Comparison of ENCODE assay signal across 10 cellular contexts in the genomic region with DNA sequence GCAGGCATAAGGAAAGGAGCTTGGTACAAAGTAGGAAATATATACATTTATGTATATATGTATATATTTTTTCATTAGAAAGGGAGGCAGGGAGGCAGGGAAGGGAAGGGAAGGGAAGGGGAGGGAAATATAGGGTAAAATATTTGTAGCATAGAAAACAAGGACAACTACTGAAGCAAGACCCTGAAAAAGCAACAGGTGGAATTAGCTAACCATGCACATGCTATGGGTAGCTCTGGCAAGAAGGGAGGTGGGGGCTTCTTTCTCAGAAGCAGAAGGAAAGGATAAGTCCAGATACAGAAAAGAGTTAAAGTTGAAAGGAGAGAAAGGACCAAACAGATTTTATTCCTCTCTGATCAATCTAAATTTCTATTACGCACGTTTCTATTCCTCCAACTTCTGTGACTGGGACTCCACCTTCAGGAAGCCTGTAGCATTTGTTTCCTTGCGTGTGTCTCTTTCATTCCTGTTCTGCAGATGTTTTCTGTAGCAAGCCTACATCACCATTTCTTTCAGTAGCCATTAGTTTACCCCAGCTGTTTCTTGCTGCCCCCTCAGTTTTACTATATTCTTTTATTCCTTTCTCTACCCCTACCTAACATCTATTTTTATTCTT.
DNase-seq lines count a peak whose midpoint lies in the region; ATAC-seq and TF ChIP-seq lines count a peak whose summit lies in the region.
"Had no signal": no experiment of that assay in that cellular context is flagged by ENCODE, and none has a peak within 500 bp of the region (broad histone marks: within the 10 kb centered on the region; RNA-seq: fewer than 3 reads in every experiment).

No MANE protein-coding gene starts in this region.

- 22% methylated on average over 3 of the region's 3 CpGs for WGBS in right lobe of liver (ENCODE audit: insufficient coverage, low coverage, low lambda C conversion rate, missing lambda C conversion rate)

- peaks cover 0 to 7% of the 10 kb centered on the region in 2 donors for H3K27me3 ChIP-seq in right lobe of liver

- H3K27ac ChIP-seq in right lobe of liver, result no peak overlapping the region

- TF ChIP-seq CTCF in LNCaP clone FGC (IDR thresholded peaks at IDR 0.05; ENCODE audit: control insufficient read depth, extremely low read depth, insufficient read depth), result peak; percentile 66
- TF ChIP-seq CTCF in astrocyte of the cerebellum (IDR thresholded peaks at IDR 0.05; ENCODE audit: low read depth, low read length, missing control alignments), result peak; percentile 47
- peak; percentile 11 to 21 (median 14) for TF ChIP-seq CTCF in right lobe of liver (IDR thresholded peaks at IDR 0.05)

- no peaks in the 10 kb centered on the region for H3K36me3 ChIP-seq in right lobe of liver

- ATAC-seq in right lobe of liver (no peak), HG02610 (IDR thresholded peaks at IDR 0.05; ENCODE audit: unreplicated experiment) (no peak)
- ATAC-seq: GM12878 had no signal

- in situ Hi-C loops in astrocyte of the cerebellum (cut with HindIII; ENCODE audit: low sequenced_read_pairs), result no loop called here

- H3K4me3 ChIP-seq in LNCaP clone FGC (ENCODE audit: low read depth, low read length) (no peak overlapping the region), astrocyte of the cerebellum (ENCODE audit: low read depth, low read length) (no peak overlapping the region), right lobe of liver (no peak overlapping the region)
- H3K4me3 ChIP-seq: GM12878 had no signal

- intact Hi-C loops in right lobe of liver (cut with DNase I), result no loop called here

- no peaks in the 10 kb centered on the region for H3K9me3 ChIP-seq in right lobe of liver

- DNase-seq in DMS53 (lab: John Stamatoyannopoulos, UW) (peak; percentile 54), LNCaP clone FGC (ENCODE audit: low read depth) (peak; percentile 1), astrocyte of the cerebellum (ENCODE audit: low read depth) (no peak), right lobe of liver (no peak), UCSD-AML1 (lab: John Stamatoyannopoulos, UW; ENCODE audit: unreplicated experiment) (no peak), NCI-H1694 (lab: John Stamatoyannopoulos, UW) (no peak)
- DNase-seq in activated CD4-positive, alpha-beta T cell treated with anti-CD3 and anti-CD28 coated beads, Interleukin-2, amount 50 U/mL, for 48 hours, result no peak
- DNase-seq: Calu3 had no signal

- H3K4me1 ChIP-seq in right lobe of liver, result no peaks in the 10 kb centered on the region

- TF ChIP-seq POLR2A in right lobe of liver (IDR thresholded peaks at IDR 0.05), result no peak

Comparison
In these comparisons a context has a peak if more than half of its experiments do, and no peak if none do; other contexts are left out.
1. DNase-seq: peak in DMS53 (single experiment) and LNCaP clone FGC (single experiment); none in astrocyte of the cerebellum (single experiment), right lobe of liver (0 of 3), UCSD-AML1 (single experiment), activated CD4-positive, alpha-beta T cell treated with anti-CD3 and anti-CD28 coated beads, Interleukin-2, amount 50 U/mL, for 48 hours (0 of 2) and NCI-H1694 (single experiment).
2. CTCF ChIP-seq: peak in every context shown above with its lines; median percentile 66 in LNCaP clone FGC; 47 in astrocyte of the cerebellum; 14 in right lobe of liver.